ENCODE assay signal across 32 cellular contexts in genomic region chr2:240725266-240726060, GRCh38. TPM values are rescaled to one million over a fixed set of nuclear protein-coding genes. Genes with fewer than 3 reads are reported as not detected.
DNase-seq lines count a peak whose midpoint lies in the region; ATAC-seq lines count a peak whose summit lies in the region.
"Had no signal": no experiment of that assay in that cellular context is flagged by ENCODE, and none has a peak within 500 bp of the region (broad histone marks: within the 10 kb centered on the region; RNA-seq: fewer than 3 reads in every experiment).

No MANE protein-coding gene starts in this region.

- peaks cover 7% of the 10 kb centered on the region for H3K79me1 ChIP-seq in neuronal stem cell (ENCODE audit: low read depth, low read length)

- no peak for ATAC-seq in HG02798 (IDR thresholded peaks at IDR 0.05; ENCODE audit: poor library complexity, unreplicated experiment)
- ATAC-seq: activated CD8-positive, alpha-beta memory T cell treated with anti-CD3 and anti-CD28 coated beads, Interleukin-2, amount 10 ng/mL, durations not matched to agents 7 days and 5 days; body of pancreas; gastroesophageal sphincter; PC-3; stimulated activated naive CD8-positive, alpha-beta T cell treated with anti-CD3 and anti-CD28 coated beads, Interleukin-15, Interleukin-2, amounts not matched to agents 100 U/mL and 50 U/mL, for 24 hours had no signal

- no peak overlapping the region for H2BK120ac ChIP-seq in neuronal stem cell (ENCODE audit: low read depth, low read length)

- peaks cover 23 to 44% of the 10 kb centered on the region in 2 donors for H3K36me3 ChIP-seq in neuronal stem cell (replicated peaks in 1 of 2; ENCODE audit: control insufficient read depth in 2 of 2, insufficient read depth in 2 of 2, low read length in 2 of 2)
- H3K36me3 ChIP-seq: gastroesophageal sphincter, prostate gland had no signal

- no peak overlapping the region for H3K9ac ChIP-seq in neuronal stem cell (ENCODE audit: low read depth, low read length, poor library complexity)

- H3K4me2 ChIP-seq in neuronal stem cell (ENCODE audit: insufficient read depth, low read length, poor library complexity, severe bottlenecking): no peak overlapping the region
- H3K4me2 ChIP-seq: hepatocyte had no signal

- no CpG with 5 or more reads among the region's 19 CpGs for WGBS in neuronal stem cell (ENCODE audit: extremely low coverage in 2 of 2, insufficient read length in 2 of 2, insufficient replicate concordance in 1 of 2), 2 donors

- no peak overlapping the region for H3K18ac ChIP-seq in neuronal stem cell (ENCODE audit: low read length)

- no peak overlapping the region for H3K4me3 ChIP-seq in neuronal stem cell (ENCODE audit: low read length in 2 of 2)
- H3K4me3 ChIP-seq: body of pancreas, gastroesophageal sphincter, HAP-1, hepatocyte, prostate gland, testis had no signal

- no peak overlapping the region for H2AK5ac ChIP-seq in neuronal stem cell (ENCODE audit: low read depth, low read length)

- H3K23ac ChIP-seq in neuronal stem cell (ENCODE audit: low read depth, low read length, poor library complexity): no peak overlapping the region

- no peak overlapping the region for H2BK5ac ChIP-seq in neuronal stem cell (ENCODE audit: low read length)

- H4K8ac ChIP-seq in neuronal stem cell (ENCODE audit: low read depth, low read length): no peak overlapping the region

- H2BK12ac ChIP-seq in neuronal stem cell (ENCODE audit: low read length): no peak overlapping the region

- H3K27me3 ChIP-seq in neuronal stem cell (ENCODE audit: control insufficient read depth in 3 of 3, insufficient read depth in 3 of 3, low read depth in 1 of 3, low read length in 3 of 3): no peaks in the 10 kb centered on the region
- H3K27me3 ChIP-seq: body of pancreas, hepatocyte, testis had no signal

- H3K27ac ChIP-seq in neuronal stem cell (replicated peaks; ENCODE audit: low read length): no peak overlapping the region
- H3K27ac ChIP-seq: body of pancreas, gastroesophageal sphincter, hepatocyte, prostate gland, testis had no signal

- H4K91ac ChIP-seq in neuronal stem cell (ENCODE audit: low read depth, low read length, poor library complexity): no peak overlapping the region

- H3K4me1 ChIP-seq in neuronal stem cell (ENCODE audit: control insufficient read depth in 2 of 2, insufficient read depth in 1 of 2, low read depth in 1 of 2, low read length in 2 of 2): no peaks in the 10 kb centered on the region
- H3K4me1 ChIP-seq: body of pancreas, gastroesophageal sphincter, HAP-1, prostate gland, testis had no signal

- no peak overlapping the region for H2BK15ac ChIP-seq in neuronal stem cell (ENCODE audit: low read length)

- no peak overlapping the region for H3K4ac ChIP-seq in neuronal stem cell (ENCODE audit: low read length)

- H3K14ac ChIP-seq in neuronal stem cell (ENCODE audit: low read length): peak overlapping the region; percentile 21

- H3K9me3 ChIP-seq in neuronal stem cell (replicated peaks in 1 of 2; ENCODE audit: control insufficient read depth in 2 of 2, insufficient read depth in 1 of 2, low read depth in 1 of 2, low read length in 2 of 2): peaks cover 0 to 2% of the 10 kb centered on the region in 2 donors
- H3K9me3 ChIP-seq: body of pancreas, gastroesophageal sphincter, HAP-1, prostate gland, testis had no signal

- H2AFZ ChIP-seq in neuronal stem cell (ENCODE audit: low read length): no peak overlapping the region
- H2AFZ ChIP-seq: hepatocyte had no signal

- DNase-seq in NCI-H2171 treated with DMSO at 0.1 percent for 48 hours (lab: John Stamatoyannopoulos, UW) (peak; percentile 36), NCI-H2171 (lab: John Stamatoyannopoulos, UW) (no peak), NCI-H1694 treated with DMSO at 0.1 percent for 48 hours (lab: John Stamatoyannopoulos, UW) (peak; percentile 86), SHP77 (lab: John Stamatoyannopoulos, UW) (peak; percentile 88 to 89), neuronal stem cell (ENCODE audit: low spot score) (no peak), NCI-H1436 (lab: John Stamatoyannopoulos, UW) (no peak)
- no peak for DNase-seq in stimulated activated CD8-positive, alpha-beta memory T cell treated with anti-CD3 and anti-CD28 coated beads, Interleukin-4, amount 100 ng/mL, for 48 hours
- DNase-seq: activated B cell treated with CpG ODN at 0.5 μM for 24 hours; activated CD4-positive, alpha-beta T cell treated with anti-CD3 and anti-CD28 coated beads, Interleukin-2, amount 50 U/mL, for 1 hour; activated CD8-positive, alpha-beta memory T cell treated with anti-CD3 and anti-CD28 coated beads, Interleukin-2, amount 10 ng/mL, durations not matched to agents 7 days and 5 days; activated naive CD4-positive, alpha-beta T cell; activated T-cell treated with anti-CD3 and anti-CD28 coated beads, Interleukin-2, amount 50 U/mL, for 48 hours; body of pancreas; CD4-positive, alpha-beta memory T cell; dermis blood vessel endothelial cell; DND-41; mesenchymal stem cell; NCI-H1417; NCI-H2227 treated with DMSO at 0.1 percent for 48 hours; NK-92 treated with Interleukin-12 subunit alpha and Interleukin-12 subunit beta, amount 100 ng/mL, for 24 hours; PC-3; Right ventricle myocardium superior; stimulated activated naive CD8-positive, alpha-beta T cell treated with anti-CD3 and anti-CD28 coated beads, Interleukin-15, Interleukin-2, amounts not matched to agents 100 U/mL and 50 U/mL, for 24 hours; SW 1271; T1000; testis had no signal

RNA-seq across cellular contexts. Expression of gene AQP12A, which starts 33.8 kb away (rescaled TPM):
- 0.10 TPM for polyA plus RNA-seq in neuronal stem cell (2013, experiment 1 of 2)
- not detected for polyA plus RNA-seq in neuronal stem cell (2013, experiment 2 of 2)
- polyA plus RNA-seq: CD4-positive, alpha-beta memory T cell; hepatocyte; urinary bladder had no signal

RNA-seq across cellular contexts. Expression of gene AQP12B, which starts 42.8 kb away (rescaled TPM):
- polyA plus RNA-seq in neuronal stem cell (2013, experiment 1 of 2): not detected
- polyA plus RNA-seq in neuronal stem cell (2013, experiment 2 of 2): not detected
- polyA plus RNA-seq: CD4-positive, alpha-beta memory T cell; urinary bladder had no signal

Comparison
In these comparisons a context has a peak if more than half of its experiments do, and no peak if none do; other contexts are left out.
1. DNase-seq: peak in NCI-H2171 treated with DMSO at 0.1 percent for 48 hours (single experiment), NCI-H1694 treated with DMSO at 0.1 percent for 48 hours (single experiment) and SHP77 (2 of 2); none in NCI-H2171 (single experiment), neuronal stem cell (single experiment), stimulated activated CD8-positive, alpha-beta memory T cell treated with anti-CD3 and anti-CD28 coated beads, Interleukin-4, amount 100 ng/mL, for 48 hours (single experiment) and NCI-H1436 (single experiment).